8 cellular contexts compared by ENCODE assay signal in the genomic region with DNA sequence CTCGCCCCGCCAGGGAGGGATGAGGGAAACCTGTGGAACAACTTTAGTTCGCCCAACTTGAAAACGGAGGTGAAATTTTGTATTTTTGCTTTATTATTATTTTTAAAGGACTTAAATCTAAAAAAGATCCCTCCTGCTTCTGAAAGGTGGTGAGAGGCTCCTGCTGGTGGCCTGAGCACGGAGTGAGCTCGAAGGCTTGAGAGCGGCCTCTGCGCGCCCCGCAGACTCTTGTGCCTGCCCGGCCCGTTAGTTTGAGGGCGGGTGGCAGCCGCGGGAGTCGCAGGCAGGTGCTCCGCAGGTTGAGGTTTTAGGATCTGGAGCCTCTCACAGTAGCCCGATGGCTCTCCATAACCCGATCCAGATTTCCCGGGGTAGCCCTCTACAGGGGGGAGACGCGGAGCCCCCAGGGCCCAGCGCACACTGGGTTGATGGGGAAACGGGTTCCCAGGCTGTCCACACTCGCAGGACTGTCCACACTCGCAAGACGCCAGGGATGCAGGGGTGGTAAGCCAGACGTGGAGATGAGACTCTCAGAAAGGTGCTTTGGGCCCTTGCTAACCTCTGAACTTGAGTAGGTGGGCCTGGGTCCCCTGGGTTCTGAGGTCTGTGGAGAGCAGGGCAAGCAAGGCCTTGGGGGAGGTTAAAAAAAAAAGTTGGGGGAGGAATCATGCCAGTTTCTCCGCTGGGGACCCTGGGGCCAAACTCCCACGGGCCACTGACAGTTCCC. TPM values are rescaled to one million over a fixed set of nuclear protein-coding genes. Genes with fewer than 3 reads are reported as not detected.
A peak's percentile ranks its signal among the peaks of the same experiment; 100 is the strongest.
DNase-seq lines count a peak whose midpoint lies in the region; ATAC-seq and TF ChIP-seq lines count a peak whose summit lies in the region.

No MANE protein-coding gene starts in this region.

- no peaks in the 10 kb centered on the region for H3K9me3 ChIP-seq in ascending aorta

- peaks cover 52% of the 10 kb centered on the region for H3K4me1 Mint-ChIP-seq in activated CD4-positive, alpha-beta T cell treated with anti-CD3 and anti-CD28 coated beads, Interleukin-2, amount 10 ng/mL, durations not matched to agents 24 days and 14 days

- H3K27ac ChIP-seq in ascending aorta: peak overlapping the region; percentile 16 to 37

- TF ChIP-seq CTCF in ascending aorta (IDR thresholded peaks at IDR 0.05): no peak

- DNase-seq in activated CD4-positive, alpha-beta T cell treated with anti-CD3 and anti-CD28 coated beads, Interleukin-2, amount 10 ng/mL, durations not matched to agents 24 days and 14 days: peak; percentile 74
- no peak for DNase-seq in activated CD4-positive, alpha-beta T cell treated with anti-CD3 and anti-CD28 coated beads for 1 hour
- DNase-seq in ascending aorta (ENCODE audit: low spot score in 2 of 2) (no peak), islet precursor cell (peak; percentile 61), NCI-H524 treated with DMSO at 0.1 percent for 48 hours (lab: John Stamatoyannopoulos, UW) (no peak)
- peak; percentile 28 for DNase-seq in stimulated activated CD8-positive, alpha-beta memory T cell treated with anti-CD3 and anti-CD28 coated beads, Interleukin-4, amount 100 ng/mL, for 24 hours (ENCODE audit: low read depth)

- peaks cover 12 to 28% of the 10 kb centered on the region in 2 donors for H3K4me1 ChIP-seq in ascending aorta

- intact Hi-C loops in activated CD4-positive, alpha-beta T cell treated with anti-CD3 and anti-CD28 coated beads, Interleukin-2, amount 10 ng/mL, durations not matched to agents 24 days and 14 days (cut with micrococcal nuclease): loop anchor here (1.0 to 10.0 kb wide), 5 partner anchors 9 to 947 kb away; a partner anchor contains a TSS
- intact Hi-C loops in ascending aorta (cut with DNase I): no loop called here

- peak overlapping the region; percentile 59 to 71 for H3K4me3 ChIP-seq in ascending aorta

- H3K27me3 Mint-ChIP-seq in activated CD4-positive, alpha-beta T cell treated with anti-CD3 and anti-CD28 coated beads, Interleukin-2, amount 10 ng/mL, durations not matched to agents 24 days and 14 days: peaks cover 18% of the 10 kb centered on the region

- H3K27ac Mint-ChIP-seq in activated CD4-positive, alpha-beta T cell treated with anti-CD3 and anti-CD28 coated beads, Interleukin-2, amount 10 ng/mL, durations not matched to agents 24 days and 14 days: peak overlapping the region; percentile 86

- no peaks in the 10 kb centered on the region for H3K9me3 Mint-ChIP-seq in activated CD4-positive, alpha-beta T cell treated with anti-CD3 and anti-CD28 coated beads, Interleukin-2, amount 10 ng/mL, durations not matched to agents 24 days and 14 days

- peaks cover 19% of the 10 kb centered on the region for H3K36me3 Mint-ChIP-seq in activated CD4-positive, alpha-beta T cell treated with anti-CD3 and anti-CD28 coated beads, Interleukin-2, amount 10 ng/mL, durations not matched to agents 24 days and 14 days (ENCODE audit: low read depth)

- no peak for ATAC-seq in GM19328 (IDR thresholded peaks at IDR 0.05; ENCODE audit: unreplicated experiment)
- ATAC-seq in GM18517 (IDR thresholded peaks at IDR 0.05; ENCODE audit: unreplicated experiment): no peak

- H3K4me3 Mint-ChIP-seq in activated CD4-positive, alpha-beta T cell treated with anti-CD3 and anti-CD28 coated beads, Interleukin-2, amount 10 ng/mL, durations not matched to agents 24 days and 14 days: peak overlapping the region; percentile 94

- H3K27me3 ChIP-seq in ascending aorta: peaks cover 5% of the 10 kb centered on the region

- H3K36me3 ChIP-seq in ascending aorta: no peaks in the 10 kb centered on the region

RNA-seq across cellular contexts. Expression of a gene that starts 46.3 kb away (rescaled TPM):
- 12.4 and 13.0 TPM in 2 replicates for total RNA-seq in activated CD4-positive, alpha-beta T cell treated with anti-CD3 and anti-CD28 coated beads, Interleukin-2, amount 10 ng/mL, durations not matched to agents 24 days and 14 days
- total RNA-seq in ascending aorta: not detected

Comparison
In these comparisons a context has a peak if more than half of its experiments do, and no peak if none do; other contexts are left out.
1. DNase-seq: peak in activated CD4-positive, alpha-beta T cell treated with anti-CD3 and anti-CD28 coated beads, Interleukin-2, amount 10 ng/mL, durations not matched to agents 24 days and 14 days (single experiment), islet precursor cell (single experiment) and stimulated activated CD8-positive, alpha-beta memory T cell treated with anti-CD3 and anti-CD28 coated beads, Interleukin-4, amount 100 ng/mL, for 24 hours (single experiment); none in activated CD4-positive, alpha-beta T cell treated with anti-CD3 and anti-CD28 coated beads for 1 hour (single experiment), ascending aorta (0 of 2) and NCI-H524 treated with DMSO at 0.1 percent for 48 hours (single experiment).
2. RNA of a gene that starts 46.3 kb away (total RNA-seq): 12.4 to 13.0 TPM in activated CD4-positive, alpha-beta T cell treated with anti-CD3 and anti-CD28 coated beads, Interleukin-2, amount 10 ng/mL, durations not matched to agents 24 days and 14 days; not detected in ascending aorta (single experiment); every median in the first group is over 10 times any median in the second.